In the genomic region with DNA sequence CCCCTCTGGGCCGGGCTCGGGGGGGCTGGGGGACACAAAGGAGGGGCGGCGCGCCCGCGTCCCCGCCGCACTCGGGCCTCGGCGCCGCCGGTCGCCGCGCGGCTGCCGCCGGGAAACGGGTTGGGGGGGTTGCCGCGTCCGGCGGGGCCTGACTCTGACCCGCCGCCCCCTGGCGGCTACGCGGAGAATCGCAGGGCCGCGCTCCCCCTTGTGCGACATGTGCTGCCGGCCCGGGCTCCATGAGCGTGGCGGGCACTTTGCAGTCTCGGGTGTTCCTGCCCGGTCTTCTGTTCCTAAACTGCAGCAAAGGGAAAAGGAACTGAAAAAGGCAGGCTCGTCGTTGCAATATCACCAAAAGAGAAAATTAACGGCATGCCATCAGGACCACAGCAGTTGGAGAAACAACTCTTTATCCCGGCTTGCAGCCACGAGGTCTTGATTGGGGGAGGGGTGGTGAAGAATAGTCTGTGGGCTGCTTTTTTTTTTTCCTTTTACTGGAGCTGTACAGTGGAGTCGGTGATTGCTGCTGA, we compare ENCODE assay signal across 8 cellular contexts. TPM values are rescaled to one million over a fixed set of nuclear protein-coding genes. Genes with fewer than 3 reads are reported as not detected.
DNase-seq lines count a peak whose midpoint lies in the region; ATAC-seq and TF ChIP-seq lines count a peak whose summit lies in the region.

No MANE protein-coding gene starts in this region.

- peak overlapping the region; percentile 53 to 93 (median 86) for H3K27ac Mint-ChIP-seq in CD14-positive monocyte
- peak overlapping the region; percentile 97 for H3K27ac Mint-ChIP-seq in activated CD8-positive, alpha-beta T cell treated with anti-CD3 and anti-CD28 coated beads for 36 hours

- intact Hi-C loops in CD14-positive monocyte (cut with micrococcal nuclease), result loop anchor here (10.0 kb wide), 2 partner anchors 56 to 204 kb away; no protein-coding TSS in a partner anchor
- intact Hi-C loops in activated CD8-positive, alpha-beta T cell treated with anti-CD3 and anti-CD28 coated beads for 36 hours (cut with micrococcal nuclease), result no loop called here

- POLR2A ChIA-PET in activated CD8-positive, alpha-beta T cell treated with anti-CD3 and anti-CD28 coated beads for 36 hours (lab: Charles Lee), result interaction anchor here (1.2 to 2.4 kb wide), 2 partner anchors 10 to 19 kb away, joined by 6 to 11 read pairs; no protein-coding TSS in a partner anchor

- DNase-seq in CD14-positive monocyte (ENCODE audit: low spot score), result peak; percentile 78
- peak; percentile 59 for DNase-seq in NCI-H748 treated with DMSO at 0.1 percent for 48 hours (lab: John Stamatoyannopoulos, UW)
- peak; percentile 95 for DNase-seq in activated CD8-positive, alpha-beta T cell treated with anti-CD3 and anti-CD28 coated beads for 36 hours
- DNase-seq in ecto neural progenitor cell (ENCODE audit: low spot score), result peak; percentile 95
- peak; percentile 88 to 93 for DNase-seq in lung microvascular endothelial cell (ENCODE audit: low read depth in 2 of 2)
- DNase-seq in stimulated activated CD4-positive, alpha-beta T cell treated with anti-CD3 and anti-CD28 coated beads, TNF-alpha, amount 100 ng/mL, for 24 hours (ENCODE audit: low read depth in 3 of 3), result peak; percentile 89 to 91 (median 91)

- ATAC-seq in GM19397 (IDR thresholded peaks at IDR 0.05; ENCODE audit: unreplicated experiment), result peak; percentile 51
- ATAC-seq in HG03558 (IDR thresholded peaks at IDR 0.05; ENCODE audit: extremely low read depth, unreplicated experiment), result peak; percentile 26
- ATAC-seq in activated CD8-positive, alpha-beta T cell treated with anti-CD3 and anti-CD28 coated beads for 36 hours, result peak; percentile 59

- peak overlapping the region; percentile 89 to 93 for H3K4me3 Mint-ChIP-seq in CD14-positive monocyte
- H3K4me3 Mint-ChIP-seq in activated CD8-positive, alpha-beta T cell treated with anti-CD3 and anti-CD28 coated beads for 36 hours, result peak overlapping the region; percentile 99

- peaks cover 0 to 2% (median 0%) of the 10 kb centered on the region in 7 donors for H3K9me3 Mint-ChIP-seq in CD14-positive monocyte
- H3K9me3 Mint-ChIP-seq in activated CD8-positive, alpha-beta T cell treated with anti-CD3 and anti-CD28 coated beads for 36 hours, result no peaks in the 10 kb centered on the region

- H3K36me3 Mint-ChIP-seq in CD14-positive monocyte, result peaks cover 22 to 24% of the 10 kb centered on the region in 2 donors
- peaks cover 49% of the 10 kb centered on the region for H3K36me3 Mint-ChIP-seq in activated CD8-positive, alpha-beta T cell treated with anti-CD3 and anti-CD28 coated beads for 36 hours (ENCODE audit: low read depth)

- H3K4me1 Mint-ChIP-seq in CD14-positive monocyte, result peaks cover 23% of the 10 kb centered on the region
- peaks cover 47% of the 10 kb centered on the region for H3K4me1 Mint-ChIP-seq in activated CD8-positive, alpha-beta T cell treated with anti-CD3 and anti-CD28 coated beads for 36 hours (ENCODE audit: low read depth)

- H3K27me3 Mint-ChIP-seq in CD14-positive monocyte (ENCODE audit: low read depth in 3 of 3), result peaks cover 4 to 11% (median 6%) of the 10 kb centered on the region in 3 donors
- no peaks in the 10 kb centered on the region for H3K27me3 Mint-ChIP-seq in activated CD8-positive, alpha-beta T cell treated with anti-CD3 and anti-CD28 coated beads for 36 hours

- CTCF ChIA-PET in activated CD8-positive, alpha-beta T cell treated with anti-CD3 and anti-CD28 coated beads for 36 hours (lab: Charles Lee), result interaction anchor here (0.6 to 1.1 kb wide), 2 partner anchors 35 to 37 kb away, joined by 3 to 8 read pairs; no protein-coding TSS in a partner anchor

- peak; percentile 94 for TF ChIP-seq CTCF in CD14-positive monocyte (IDR thresholded peaks at IDR 0.05)
- TF ChIP-seq CTCF in activated CD8-positive, alpha-beta T cell treated with anti-CD3 and anti-CD28 coated beads for 36 hours (IDR thresholded peaks at IDR 0.05), result peak; percentile 85

RNA-seq across cellular contexts. Expression of a gene that starts 1.5 kb away (rescaled TPM):
- under 1 TPM; 0.05 to 0.30 TPM for polyA plus RNA-seq in CD14-positive monocyte
- 10 to 100 TPM; 20.3 to 21.3 TPM for total RNA-seq in activated CD8-positive, alpha-beta T cell treated with anti-CD3 and anti-CD28 coated beads for 36 hours
- total RNA-seq in lung microvascular endothelial cell, result 4.8 and 14.3 TPM in 2 replicates

RNA-seq across cellular contexts. Expression of a gene that starts 49.5 kb away (rescaled TPM):
- polyA plus RNA-seq in CD14-positive monocyte, result not detected
- under 1 TPM; 0.13 to 0.14 TPM for total RNA-seq in activated CD8-positive, alpha-beta T cell treated with anti-CD3 and anti-CD28 coated beads for 36 hours
- total RNA-seq in lung microvascular endothelial cell, result 0.79 and 1.1 TPM in 2 replicates

Comparison
In these comparisons a context has a peak if more than half of its experiments do, and no peak if none do; other contexts are left out.
1. Peak in every context shown above with its lines: DNase-seq and ATAC-seq.